In the genomic region with DNA sequence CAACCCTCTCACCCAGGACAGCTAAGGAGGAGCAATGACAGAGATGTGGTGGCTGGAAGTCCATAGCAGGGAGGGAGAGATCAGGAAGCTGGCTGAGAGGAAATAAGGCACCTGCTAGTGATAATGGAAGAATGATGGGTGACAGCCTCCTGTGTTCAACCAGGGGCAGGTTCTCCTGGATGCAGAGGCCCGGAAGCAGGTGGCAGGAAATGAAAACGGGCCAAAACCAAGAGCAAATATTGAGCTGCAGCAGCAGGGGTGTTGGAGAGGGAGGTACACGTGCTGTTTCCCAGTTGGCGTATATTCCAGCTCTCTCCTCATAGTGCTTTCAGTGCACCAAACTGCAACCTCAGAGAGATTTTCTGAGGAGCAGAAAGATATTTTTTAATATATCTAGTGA, we compare ENCODE assay signal across 10 cellular contexts.
DNase-seq lines count a peak whose midpoint lies in the region; ATAC-seq and TF ChIP-seq lines count a peak whose summit lies in the region.
"Had no signal": no experiment of that assay in that cellular context is flagged by ENCODE, and none has a peak within 500 bp of the region (broad histone marks: within the 10 kb centered on the region; RNA-seq: fewer than 3 reads in every experiment).

No MANE protein-coding gene starts in this region.

- in situ Hi-C loops in T47D (cut with HindIII; ENCODE audit: low pct_unique_long_range_greater_than_20kb, low sequenced_read_pairs): no loop called here

- no peak overlapping the region for H3K27ac ChIP-seq in mesendoderm (ENCODE audit: low read depth, low read length)
- H3K27ac ChIP-seq: sigmoid colon had no signal

- no peak overlapping the region for H3K9ac ChIP-seq in mesendoderm (ENCODE audit: low read length)

- no peak overlapping the region for H2AK5ac ChIP-seq in mesendoderm (ENCODE audit: low read length)

- CTCF ChIA-PET in MCF 10A (lab: Yijun Ruan, JAX): no interaction called here
- CTCF ChIA-PET in activated CD8-positive, alpha-beta T cell treated with anti-CD3 and anti-CD28 coated beads for 36 hours (lab: Charles Lee): interaction anchor here (1.0 to 1.8 kb wide), 4 partner anchors 8 to 359 kb away, joined by 3 to 4 read pairs (median 3); no protein-coding TSS in a partner anchor

- H3K36me3 ChIP-seq in mesendoderm (ENCODE audit: control insufficient read depth, insufficient read depth, low read length): no peaks in the 10 kb centered on the region
- H3K36me3 ChIP-seq: sigmoid colon had no signal

- H3K9me3 Mint-ChIP-seq in MCF 10A (ENCODE audit: unreplicated experiment): no peaks in the 10 kb centered on the region
- no peaks in the 10 kb centered on the region for H3K9me3 Mint-ChIP-seq in activated CD8-positive, alpha-beta T cell treated with anti-CD3 and anti-CD28 coated beads for 36 hours

- H3K27me3 ChIP-seq in mesendoderm (ENCODE audit: insufficient read depth, low read length, poor library complexity): no peaks in the 10 kb centered on the region
- H3K27me3 ChIP-seq: sigmoid colon had no signal

- no peak overlapping the region for H3K23ac ChIP-seq in mesendoderm (ENCODE audit: low read length)

- no peak overlapping the region for H2BK15ac ChIP-seq in mesendoderm (replicated peaks; ENCODE audit: low read depth)

- no peaks in the 10 kb centered on the region for H3K79me2 ChIP-seq in mesendoderm (ENCODE audit: control insufficient read depth, insufficient read depth, low read length)

- BruUV-seq in MCF 10A (replicated peaks; lab: Mats Ljungman, UMichigan): no TSS peak

- H2BK120ac ChIP-seq in mesendoderm (ENCODE audit: low read depth, low read length): no peak overlapping the region

- ATAC-seq in activated CD8-positive, alpha-beta T cell treated with anti-CD3 and anti-CD28 coated beads for 36 hours: no peak
- ATAC-seq in HG03457 (IDR thresholded peaks at IDR 0.05; ENCODE audit: unreplicated experiment): no peak

- no peak overlapping the region for H3K56ac ChIP-seq in mesendoderm (ENCODE audit: low read length)

- POLR2A ChIA-PET in MCF 10A (lab: Yijun Ruan, JAX): interaction anchor here (0.7 kb wide), 1 partner anchor 51 kb away, joined by 3 read pairs; no protein-coding TSS in a partner anchor
- POLR2A ChIA-PET in activated CD8-positive, alpha-beta T cell treated with anti-CD3 and anti-CD28 coated beads for 36 hours (lab: Charles Lee): interaction anchor here (1.0 to 1.5 kb wide), 2 partner anchors 51 to 212 kb away, joined by 3 to 5 read pairs; no protein-coding TSS in a partner anchor

- no peak for TF ChIP-seq CTCF in MCF 10A (IDR thresholded peaks at IDR 0.05; ENCODE audit: unreplicated experiment)
- no peak for TF ChIP-seq CTCF in activated CD8-positive, alpha-beta T cell treated with anti-CD3 and anti-CD28 coated beads for 36 hours (IDR thresholded peaks at IDR 0.05)

- H3K79me1 ChIP-seq in mesendoderm (ENCODE audit: low read length): no peaks in the 10 kb centered on the region

- H3K4me1 ChIP-seq in mesendoderm (ENCODE audit: control insufficient read depth, low read depth, low read length): no peaks in the 10 kb centered on the region
- H3K4me1 ChIP-seq: sigmoid colon had no signal

- H3K4me2 ChIP-seq in mesendoderm (ENCODE audit: low read length): no peak overlapping the region

- intact Hi-C loops in MCF 10A (cut with micrococcal nuclease): no loop called here
- intact Hi-C loops in activated CD8-positive, alpha-beta T cell treated with anti-CD3 and anti-CD28 coated beads for 36 hours (cut with micrococcal nuclease): no loop called here

- H4K8ac ChIP-seq in mesendoderm (ENCODE audit: low read depth, low read length): no peak overlapping the region

- H2BK5ac ChIP-seq in mesendoderm (ENCODE audit: low read length): no peak overlapping the region

- H3K27ac Mint-ChIP-seq in MCF 10A (ENCODE audit: low read depth, unreplicated experiment): no peak overlapping the region
- H3K27ac Mint-ChIP-seq in activated CD8-positive, alpha-beta T cell treated with anti-CD3 and anti-CD28 coated beads for 36 hours: peak overlapping the region; percentile 16

- no peak overlapping the region for H3K4me3 ChIP-seq in mesendoderm (ENCODE audit: low read length)
- H3K4me3 ChIP-seq: sigmoid colon had no signal

- no peak overlapping the region for H4K5ac ChIP-seq in mesendoderm (ENCODE audit: low read length)

- H3K18ac ChIP-seq in mesendoderm (ENCODE audit: low read length): no peak overlapping the region

- no peak overlapping the region for H3K4me3 Mint-ChIP-seq in MCF 10A (ENCODE audit: unreplicated experiment)
- H3K4me3 Mint-ChIP-seq in activated CD8-positive, alpha-beta T cell treated with anti-CD3 and anti-CD28 coated beads for 36 hours: no peak overlapping the region

- DNase-seq in T47D (ENCODE audit: low read depth in 1 of 2, low spot score in 1 of 2) (peak; percentile 83 to 89), MCF 10A (ENCODE audit: unreplicated experiment) (no peak), NCI-H2029 treated with DMSO at 0.1 percent for 48 hours (lab: John Stamatoyannopoulos, UW) (peak; percentile 99), AML-193 (lab: John Stamatoyannopoulos, UW) (no peak), mesendoderm (no peak)
- DNase-seq in activated CD8-positive, alpha-beta T cell treated with anti-CD3 and anti-CD28 coated beads for 36 hours: peak; percentile 28
- no peak for DNase-seq in activated CD4-positive, alpha-beta T cell treated with anti-CD3 and anti-CD28 coated beads for 4 hours
- DNase-seq: activated T-cell treated with anti-CD3 and anti-CD28 coated beads, Interleukin-2, amount 50 U/mL, for 1 hour; sigmoid colon had no signal

- no peak overlapping the region for H3K4ac ChIP-seq in mesendoderm (ENCODE audit: low read depth, low read length)

- peaks cover 6% of the 10 kb centered on the region for H3K36me3 Mint-ChIP-seq in MCF 10A (ENCODE audit: insufficient read depth, unreplicated experiment)
- no peaks in the 10 kb centered on the region for H3K36me3 Mint-ChIP-seq in activated CD8-positive, alpha-beta T cell treated with anti-CD3 and anti-CD28 coated beads for 36 hours (ENCODE audit: low read depth)

- no peaks in the 10 kb centered on the region for H3K27me3 Mint-ChIP-seq in MCF 10A (ENCODE audit: insufficient read depth, unreplicated experiment)
- no peaks in the 10 kb centered on the region for H3K27me3 Mint-ChIP-seq in activated CD8-positive, alpha-beta T cell treated with anti-CD3 and anti-CD28 coated beads for 36 hours

- WGBS in mesendoderm (ENCODE audit: extremely low coverage, insufficient coverage, low lambda C conversion rate): no CpG with 5 or more reads among the region's 4 CpGs

- H3K4me1 Mint-ChIP-seq in MCF 10A (ENCODE audit: insufficient read depth, unreplicated experiment): peaks cover 6% of the 10 kb centered on the region
- peaks cover 10% of the 10 kb centered on the region for H3K4me1 Mint-ChIP-seq in activated CD8-positive, alpha-beta T cell treated with anti-CD3 and anti-CD28 coated beads for 36 hours (ENCODE audit: low read depth)

Comparison
In these comparisons a context has a peak if more than half of its experiments do, and no peak if none do; other contexts are left out.
1. DNase-seq: peak in T47D (2 of 2), NCI-H2029 treated with DMSO at 0.1 percent for 48 hours (single experiment) and activated CD8-positive, alpha-beta T cell treated with anti-CD3 and anti-CD28 coated beads for 36 hours (single experiment); none in MCF 10A (single experiment), AML-193 (0 of 2), activated CD4-positive, alpha-beta T cell treated with anti-CD3 and anti-CD28 coated beads for 4 hours (0 of 2) and mesendoderm (single experiment).